32 cellular contexts compared by ENCODE assay signal in genomic region chr1:33393991-33394390, GRCh38.
"Had no signal": no experiment of that assay in that cellular context is flagged by ENCODE, and none has a peak within 500 bp of the region (broad histone marks: within the 10 kb centered on the region; RNA-seq: fewer than 3 reads in every experiment).

No MANE protein-coding gene starts in this region.

- H3K9me3 Mint-ChIP-seq: activated CD4-positive, alpha-beta T cell treated with anti-CD3 and anti-CD28 coated beads, Interleukin-2, amount 10 ng/mL, durations not matched to agents 7 days and 5 days; activated CD8-positive, alpha-beta T cell treated with anti-CD3 and anti-CD28 coated beads for 36 hours; activated T-cell treated with anti-CD3 and anti-CD28 coated beads, Interleukin-2, amount 50 U/mL, for 4 hours; activated T-helper 17 cell treated with anti-CD3 and anti-CD28 coated beads, Interleukin-2, amount 50 U/mL, for 72 hours; effector memory CD8-positive, alpha-beta T cell; T-cell; T-helper 1 cell treated with Interleukin-12 subunit alpha and Interleukin-12 subunit beta and Interleukin-4 antibody, amounts not matched to agents 30 μg/mL and 1 μg/mL, for 36 hours; T-helper 2 cell treated with Interferon-gamma antibody and Interleukin-4, amounts not matched to agents 5 μg/mL and 100 μg/mL, for 36 hours had no signal

- DNase-seq: activated CD4-positive, alpha-beta T cell treated with anti-CD3 and anti-CD28 coated beads for 1 hour; activated CD4-positive, alpha-beta T cell treated with anti-CD3 and anti-CD28 coated beads for 4 hours; activated CD4-positive, alpha-beta T cell treated with anti-CD3 and anti-CD28 coated beads, Interleukin-2, amount 10 ng/mL, durations not matched to agents 7 days and 5 days; activated CD4-positive, alpha-beta T cell treated with anti-CD3 and anti-CD28 coated beads, Interleukin-2, amount 50 U/mL, for 48 hours; activated CD8-positive, alpha-beta memory T cell treated with anti-CD3 and anti-CD28 coated beads for 24 hours; activated CD8-positive, alpha-beta T cell treated with anti-CD3 and anti-CD28 coated beads for 36 hours; activated effector memory CD4-positive, alpha-beta T cell treated with Interleukin-2 at 50 U/mL for 16 hours; activated gamma-delta T cell treated with Interleukin-2 at 50 U/mL for 16 hours; activated naive CD4-positive, alpha-beta T cell treated with anti-CD3 and anti-CD28 coated beads, Interleukin-2, amount 50 U/mL, for 16 hours; activated naive CD4-positive, alpha-beta T cell treated with Interleukin-2 at 50 U/mL for 16 hours; activated T-cell treated with anti-CD3 and anti-CD28 coated beads, Interleukin-2, amount 50 U/mL, for 4 hours; amniotic stem cell; anterior cingulate cortex; caudate nucleus; cortex of kidney; dermis blood vessel endothelial cell; effector CD4-positive, alpha-beta T cell; effector memory CD8-positive, alpha-beta T cell; esophagus squamous epithelium; foreskin keratinocyte; gastrocnemius medialis; glutamatergic neuron; heart left ventricle; T-cell; T1000 had no signal

- H3K27ac ChIP-seq: epithelial cell of prostate, esophagus squamous epithelium, foreskin keratinocyte, VCaP had no signal

- H3K27me3 ChIP-seq: esophagus squamous epithelium, foreskin keratinocyte, gastrocnemius medialis, heart left ventricle had no signal

- H3K9me3 ChIP-seq: esophagus squamous epithelium, gastrocnemius medialis, heart left ventricle had no signal

- ATAC-seq: activated CD8-positive, alpha-beta T cell treated with anti-CD3 and anti-CD28 coated beads for 36 hours; activated T-cell treated with anti-CD3 and anti-CD28 coated beads, Interleukin-2, amount 50 U/mL, for 4 hours; activated T-helper 17 cell treated with anti-CD3 and anti-CD28 coated beads, Interleukin-2, amount 50 U/mL, for 72 hours; effector memory CD8-positive, alpha-beta T cell; foreskin keratinocyte; gastrocnemius medialis; T-cell; WTC11 had no signal

- H3K4me3 Mint-ChIP-seq: activated CD4-positive, alpha-beta T cell treated with anti-CD3 and anti-CD28 coated beads, Interleukin-2, amount 10 ng/mL, durations not matched to agents 7 days and 5 days; activated CD8-positive, alpha-beta T cell treated with anti-CD3 and anti-CD28 coated beads for 36 hours; activated naive CD8-positive, alpha-beta T cell; activated T-cell treated with anti-CD3 and anti-CD28 coated beads, Interleukin-2, amount 50 U/mL, for 4 hours; activated T-helper 17 cell treated with anti-CD3 and anti-CD28 coated beads, Interleukin-2, amount 50 U/mL, for 72 hours; effector memory CD8-positive, alpha-beta T cell; T-cell; T-helper 1 cell treated with Interleukin-12 subunit alpha and Interleukin-12 subunit beta and Interleukin-4 antibody, amounts not matched to agents 30 μg/mL and 1 μg/mL, for 36 hours; T-helper 2 cell treated with Interferon-gamma antibody and Interleukin-4, amounts not matched to agents 5 μg/mL and 100 μg/mL, for 36 hours; WTC11 had no signal

- H3K27me3 Mint-ChIP-seq: activated T-helper 17 cell treated with anti-CD3 and anti-CD28 coated beads, Interleukin-2, amount 50 U/mL, for 72 hours had no signal

- H3K36me3 Mint-ChIP-seq: activated naive CD8-positive, alpha-beta T cell; T-cell; WTC11 had no signal

- H3K36me3 ChIP-seq: esophagus squamous epithelium, gastrocnemius medialis, heart left ventricle had no signal

- H3K4me3 ChIP-seq: esophagus squamous epithelium, gastrocnemius medialis, heart left ventricle had no signal

- H3K27ac Mint-ChIP-seq: activated CD4-positive, alpha-beta T cell treated with anti-CD3 and anti-CD28 coated beads, Interleukin-2, amount 10 ng/mL, durations not matched to agents 7 days and 5 days; activated CD8-positive, alpha-beta T cell treated with anti-CD3 and anti-CD28 coated beads for 36 hours; activated naive CD8-positive, alpha-beta T cell; activated T-helper 17 cell treated with anti-CD3 and anti-CD28 coated beads, Interleukin-2, amount 50 U/mL, for 72 hours; effector memory CD8-positive, alpha-beta T cell; T-cell; T-helper 1 cell treated with Interleukin-12 subunit alpha and Interleukin-12 subunit beta and Interleukin-4 antibody, amounts not matched to agents 30 μg/mL and 1 μg/mL, for 36 hours; T-helper 2 cell treated with Interferon-gamma antibody and Interleukin-4, amounts not matched to agents 5 μg/mL and 100 μg/mL, for 36 hours; WTC11 had no signal

- H3K4me1 ChIP-seq: foreskin keratinocyte had no signal

- H3K4me1 Mint-ChIP-seq: activated T-helper 17 cell treated with anti-CD3 and anti-CD28 coated beads, Interleukin-2, amount 50 U/mL, for 72 hours had no signal
